ENCODE assay signal across 1 cellular context in genomic region chr12:76113800-76114757, GRCh38.
TF ChIP-seq lines count a peak whose summit lies in the region.

No MANE protein-coding gene starts in this region.

TF ChIP-seq in IMR-90, 13 proteins besides CTCF, POLR2A, EP300 and RAD21:
- no peak for TF ChIP-seq RCOR1 (IDR thresholded peaks at IDR 0.05; ENCODE audit: insufficient replicate concordance, low read length)
